Comparison of ENCODE assay signal across 7 cellular contexts in genomic region chr2:119264781-119265692, GRCh38. TPM values are rescaled to one million over a fixed set of nuclear protein-coding genes. Genes with fewer than 3 reads are reported as not detected.
DNase-seq lines count a peak whose midpoint lies in the region; ATAC-seq and TF ChIP-seq lines count a peak whose summit lies in the region.

No MANE protein-coding gene starts in this region.

- no peak overlapping the region for H3K4me3 ChIP-seq in adrenal gland

- 44 to 65% (median 56%) methylated on average over 6 to 13 of the region's 13 CpGs for WGBS in adrenal gland, 4 donors

- H3K27me3 ChIP-seq in adrenal gland, result no peaks in the 10 kb centered on the region

- no peak overlapping the region for H3K27ac ChIP-seq in adrenal gland

- H3K27me3 Mint-ChIP-seq in immature natural killer cell (ENCODE audit: low read depth in 3 of 3), result peaks cover 2 to 9% (median 2%) of the 10 kb centered on the region in 3 donors

- peaks cover 8 to 13% (median 9%) of the 10 kb centered on the region in 3 donors for H3K36me3 Mint-ChIP-seq in immature natural killer cell

- no peaks in the 10 kb centered on the region for H3K4me1 ChIP-seq in adrenal gland (replicated peaks in 1 of 2)

- peaks cover 0 to 7% (median 0%) of the 10 kb centered on the region in 3 donors for H3K9me3 ChIP-seq in adrenal gland (replicated peaks in 1 of 3)

- no peak for TF ChIP-seq POLR2A in adrenal gland (IDR thresholded peaks at IDR 0.05)

- H3K27ac Mint-ChIP-seq in immature natural killer cell, result no peak overlapping the region

- H3K36me3 ChIP-seq in adrenal gland (replicated peaks in 1 of 2), result no peaks in the 10 kb centered on the region

- TF ChIP-seq CTCF in GM12872 (IDR thresholded peaks at IDR 0.05; ENCODE audit: insufficient read depth, low read depth, low read length) (peak; percentile 93), adrenal gland (IDR thresholded peaks at IDR 0.05) (peak; percentile 60 to 82 (median 74))

- no peak overlapping the region for H3K4me3 Mint-ChIP-seq in immature natural killer cell

- DNase-seq in HPDE6-E6E7 (ENCODE audit: extremely low spot score) (peak; percentile 67), NOMO-1 treated with DMSO at 0.1 percent for 48 hours (lab: John Stamatoyannopoulos, UW; ENCODE audit: unreplicated experiment) (peak; percentile 33), adrenal gland (peak in 6 of 7 donors; percentile 42 to 86 (median 62)), immature natural killer cell (peak in 2 of 3 donors; percentile 19 to 22)
- peak; percentile 16 to 24 for DNase-seq in stimulated activated CD4-positive, alpha-beta T cell treated with anti-CD3 and anti-CD28 coated beads, Interleukin-4, amount 100 ng/mL, for 48 hours (ENCODE audit: low read depth in 2 of 2)

- ATAC-seq in GM21619 (IDR thresholded peaks at IDR 0.05; ENCODE audit: unreplicated experiment), result peak; percentile 99

- intact Hi-C loops in adrenal gland (cut with DNase I), result loop anchor here in 1 of 2 donors (10.0 kb wide), 1 partner anchor 240 kb away; no protein-coding TSS in a partner anchor

- no peaks in the 10 kb centered on the region for H3K9me3 Mint-ChIP-seq in immature natural killer cell

- H3K4me1 Mint-ChIP-seq in immature natural killer cell, result no peaks in the 10 kb centered on the region

RNA-seq across cellular contexts. Expression of gene STEAP3, which starts 41.4 kb away (rescaled TPM):
- 10 to 100 TPM in 5 of 8 donors, 1 to 10 TPM in 3; 1.3 to 48.2 (median 15.7) TPM for total RNA-seq in adrenal gland
- polyA plus RNA-seq in adrenal gland, result 1 to 10 TPM; 4.1 to 5.1 (median 4.3) TPM
- 1 to 10 TPM in 1 of 3 donors, under 1 TPM in 1, not detected in 1; 0.83 to 1.9 TPM for polyA plus RNA-seq in immature natural killer cell
